ENCODE assay signal across 13 cellular contexts in genomic region chr6:21753571-21754108, GRCh38.
DNase-seq lines count a peak whose midpoint lies in the region; ATAC-seq and TF ChIP-seq lines count a peak whose summit lies in the region.
"Had no signal": no experiment of that assay in that cellular context is flagged by ENCODE, and none has a peak within 500 bp of the region (broad histone marks: within the 10 kb centered on the region; RNA-seq: fewer than 3 reads in every experiment).

No MANE protein-coding gene starts in this region.

- H2AFZ ChIP-seq in OCI-LY7 (ENCODE audit: low read length): no peak overlapping the region

- H3K79me1 ChIP-seq in mesendoderm (ENCODE audit: low read length): peaks cover 8% of the 10 kb centered on the region

- peaks cover 9% of the 10 kb centered on the region for H3K4me1 ChIP-seq in mesendoderm (ENCODE audit: control insufficient read depth, low read depth, low read length)
- peaks cover 9% of the 10 kb centered on the region for H3K4me1 ChIP-seq in SJCRH30
- H3K4me1 ChIP-seq in OCI-LY7 (ENCODE audit: insufficient read depth, low read length, poor library complexity, severe bottlenecking): no peaks in the 10 kb centered on the region

- no peaks in the 10 kb centered on the region for H3K9me2 ChIP-seq in OCI-LY7 (ENCODE audit: insufficient read depth, low read length)

- WGBS in mesendoderm (ENCODE audit: extremely low coverage, insufficient coverage, low lambda C conversion rate): no CpG with 5 or more reads among the region's 9 CpGs

- H3K23ac ChIP-seq in mesendoderm (ENCODE audit: low read length): no peak overlapping the region

- H2BK15ac ChIP-seq in mesendoderm (replicated peaks; ENCODE audit: low read depth): no peak overlapping the region

- H3K4me2 ChIP-seq in mesendoderm (ENCODE audit: low read length) (no peak overlapping the region), OCI-LY7 (ENCODE audit: low read length) (no peak overlapping the region)

- no peaks in the 10 kb centered on the region for H3K9me3 ChIP-seq in SJCRH30 (replicated peaks)
- H3K9me3 ChIP-seq in OCI-LY7 (ENCODE audit: low read length): no peaks in the 10 kb centered on the region
- H3K9me3 ChIP-seq: BE2C had no signal

- H3K27me3 ChIP-seq in mesendoderm (ENCODE audit: insufficient read depth, low read length, poor library complexity) (no peaks in the 10 kb centered on the region), SJCRH30 (no peaks in the 10 kb centered on the region)
- H3K27me3 ChIP-seq: BE2C had no signal

- DNase-seq in AG08396 (ENCODE audit: low spot score) (peak; percentile 61), M059J (ENCODE audit: low read depth) (peak; percentile 89), epithelial cell of prostate (ENCODE audit: low read depth, low spot score) (no peak), mesendoderm (peak; percentile 47), SJCRH30 (no peak), OCI-LY7 (ENCODE audit: low spot score) (no peak)
- DNase-seq: BE2C; NCI-H1436; stimulated activated CD4-positive, alpha-beta T cell treated with anti-CD3 and anti-CD28 coated beads, Interleukin-4, amount 100 ng/mL, for 4 hours; substantia nigra had no signal

- H4K5ac ChIP-seq in mesendoderm (ENCODE audit: low read length): no peak overlapping the region

- H4K8ac ChIP-seq in mesendoderm (ENCODE audit: low read depth, low read length): no peak overlapping the region

- CTCF ChIA-PET in OCI-LY7 (lab: Charles Lee; ENCODE audit: unreplicated experiment): no interaction called here

- no peaks in the 10 kb centered on the region for H4K20me1 ChIP-seq in OCI-LY7 (ENCODE audit: insufficient read depth, low read length)

- H3K56ac ChIP-seq in mesendoderm (ENCODE audit: low read length): no peak overlapping the region

- H3K36me3 ChIP-seq in mesendoderm (ENCODE audit: control insufficient read depth, insufficient read depth, low read length) (no peaks in the 10 kb centered on the region), SJCRH30 (no peaks in the 10 kb centered on the region), OCI-LY7 (ENCODE audit: insufficient read depth, low read length) (no peaks in the 10 kb centered on the region)
- H3K36me3 ChIP-seq: BE2C had no signal

- peak overlapping the region; percentile 7 for H3K27ac ChIP-seq in epithelial cell of prostate
- H3K27ac ChIP-seq in mesendoderm (ENCODE audit: low read depth, low read length): no peak overlapping the region
- H3K27ac ChIP-seq in SJCRH30: no peak overlapping the region; the same call in 1 of the 2 replicates
- H3K27ac ChIP-seq in OCI-LY7 (ENCODE audit: low read depth, low read length, poor library complexity, severe bottlenecking): no peak overlapping the region

- TF ChIP-seq CTCF in OCI-LY7 (conservative IDR thresholded peaks at IDR 0.05; ENCODE audit: low read length): no peak

- H3K4me3 ChIP-seq in mesendoderm (ENCODE audit: low read length) (no peak overlapping the region), SJCRH30 (no peak overlapping the region), OCI-LY7 (ENCODE audit: low read depth, low read length, poor library complexity, severe bottlenecking) (no peak overlapping the region)

- H3K79me2 ChIP-seq in mesendoderm (ENCODE audit: control insufficient read depth, insufficient read depth, low read length): peaks cover 59% of the 10 kb centered on the region
- H3K79me2 ChIP-seq in OCI-LY7 (ENCODE audit: insufficient read depth, low read depth, low read length): no peaks in the 10 kb centered on the region

- H2BK120ac ChIP-seq in mesendoderm (ENCODE audit: low read depth, low read length): no peak overlapping the region

- intact Hi-C loops in OCI-LY7 (cut with micrococcal nuclease; ENCODE audit: unreplicated experiment): no loop called here

- ATAC-seq in GM19467 (IDR thresholded peaks at IDR 0.05; ENCODE audit: unreplicated experiment) (no peak), GM21737 (IDR thresholded peaks at IDR 0.05; ENCODE audit: unreplicated experiment) (no peak)
- ATAC-seq: natural killer cell treated with Interleukin-12 subunit alpha and Interleukin-12 subunit beta and Interleukin-15 and Interleukin-18, amount 100 ng/mL, for 72 hours had no signal

- no peak overlapping the region for H3K4ac ChIP-seq in mesendoderm (ENCODE audit: low read depth, low read length)

- H2AK5ac ChIP-seq in mesendoderm (ENCODE audit: low read length): no peak overlapping the region

- no TSS peak for BruUV-seq in OCI-LY7 (replicated peaks; lab: Mats Ljungman, UMichigan)

- H3K9ac ChIP-seq in mesendoderm (ENCODE audit: low read length): no peak overlapping the region

- POLR2A ChIA-PET in OCI-LY7 (lab: Charles Lee): interaction anchor here (0.6 to 0.7 kb wide), 3 partner anchors 53 to 378 kb away, joined by 6 to 7 read pairs (median 6); no protein-coding TSS in a partner anchor

- H2BK5ac ChIP-seq in mesendoderm (ENCODE audit: low read length): no peak overlapping the region

- H3K18ac ChIP-seq in mesendoderm (ENCODE audit: low read length): no peak overlapping the region

Comparison
In these comparisons a context has a peak if more than half of its experiments do, and no peak if none do; other contexts are left out.
1. DNase-seq: peak in AG08396 (single experiment), M059J (single experiment) and mesendoderm (single experiment); none in epithelial cell of prostate (single experiment), SJCRH30 (0 of 2) and OCI-LY7 (single experiment).